ENCODE assay signal across 8 cellular contexts in genomic region chr14:100025111-100025510, GRCh38. TPM values are rescaled to one million over a fixed set of nuclear protein-coding genes. Genes with fewer than 3 reads are reported as not detected.
DNase-seq lines count a peak whose midpoint lies in the region; ATAC-seq and TF ChIP-seq lines count a peak whose summit lies in the region.

No MANE protein-coding gene starts in this region.

- no peaks in the 10 kb centered on the region for H3K27me3 ChIP-seq in esophagus squamous epithelium

- ATAC-seq in GM21367 (IDR thresholded peaks at IDR 0.05; ENCODE audit: unreplicated experiment) (peak; percentile 74), left lobe of liver (peak; percentile 65), GM21619 (IDR thresholded peaks at IDR 0.05; ENCODE audit: unreplicated experiment) (no peak)
- peak; percentile 90 for ATAC-seq in activated naive CD8-positive, alpha-beta T cell treated with anti-CD3 and anti-CD28 coated beads, Interleukin-2, amount 10 ng/mL, durations not matched to agents 7 days and 5 days (ENCODE audit: low read depth)

- DNase-seq in CD1c-positive myeloid dendritic cell (ENCODE audit: extremely low spot score) = peak; percentile 22
- DNase-seq in NCI-H226 = peak; percentile 53
- DNase-seq in activated naive CD8-positive, alpha-beta T cell treated with anti-CD3 and anti-CD28 coated beads, Interleukin-2, amount 10 ng/mL, durations not matched to agents 7 days and 5 days = peak; percentile 41
- DNase-seq in left lobe of liver (ENCODE audit: low spot score) = no peak
- DNase-seq in NCI-H2227 treated with DMSO at 0.1 percent for 48 hours (lab: John Stamatoyannopoulos, UW) = no peak
- no peak for DNase-seq in esophagus squamous epithelium (lab: John Stamatoyannopoulos, UW)

- H3K4me1 ChIP-seq in esophagus squamous epithelium = peaks cover 0 to 32% (median 19%) of the 10 kb centered on the region in 3 donors

- H3K36me3 Mint-ChIP-seq in activated naive CD8-positive, alpha-beta T cell treated with anti-CD3 and anti-CD28 coated beads, Interleukin-2, amount 10 ng/mL, durations not matched to agents 7 days and 5 days = peaks cover 4% of the 10 kb centered on the region

- POLR2A ChIA-PET in activated naive CD8-positive, alpha-beta T cell treated with anti-CD3 and anti-CD28 coated beads, Interleukin-2, amount 10 ng/mL, durations not matched to agents 7 days and 5 days (lab: Charles Lee) = interaction anchor here (1.3 kb wide), 1 partner anchor 8 kb away, joined by 4 read pairs; no protein-coding TSS in a partner anchor

- H3K9me3 ChIP-seq in esophagus squamous epithelium = no peaks in the 10 kb centered on the region

- peak overlapping the region in 2 of 4 donors; percentile 6 to 33 for H3K27ac ChIP-seq in esophagus squamous epithelium

- 23 to 33% methylated on average over 1 of the region's 1 CpG for WGBS in esophagus squamous epithelium, 2 donors

- no peaks in the 10 kb centered on the region for H3K36me3 ChIP-seq in esophagus squamous epithelium

- H3K9me3 Mint-ChIP-seq in activated naive CD8-positive, alpha-beta T cell treated with anti-CD3 and anti-CD28 coated beads, Interleukin-2, amount 10 ng/mL, durations not matched to agents 7 days and 5 days = no peaks in the 10 kb centered on the region

- no peak overlapping the region for H3K4me3 Mint-ChIP-seq in activated naive CD8-positive, alpha-beta T cell treated with anti-CD3 and anti-CD28 coated beads, Interleukin-2, amount 10 ng/mL, durations not matched to agents 7 days and 5 days

- intact Hi-C loops in esophagus squamous epithelium (cut with DNase I) = no loop called here

- TF ChIP-seq POLR2A in esophagus squamous epithelium (IDR thresholded peaks at IDR 0.05) = no peak

- peaks cover 11% of the 10 kb centered on the region for H3K4me1 Mint-ChIP-seq in activated naive CD8-positive, alpha-beta T cell treated with anti-CD3 and anti-CD28 coated beads, Interleukin-2, amount 10 ng/mL, durations not matched to agents 7 days and 5 days

- H3K27me3 Mint-ChIP-seq in activated naive CD8-positive, alpha-beta T cell treated with anti-CD3 and anti-CD28 coated beads, Interleukin-2, amount 10 ng/mL, durations not matched to agents 7 days and 5 days = no peaks in the 10 kb centered on the region

- peak in 2 of 6 experiments; percentile 6 to 29 for TF ChIP-seq CTCF in esophagus squamous epithelium (IDR thresholded peaks at IDR 0.05)

- no peak overlapping the region for H3K27ac Mint-ChIP-seq in activated naive CD8-positive, alpha-beta T cell treated with anti-CD3 and anti-CD28 coated beads, Interleukin-2, amount 10 ng/mL, durations not matched to agents 7 days and 5 days

- no peak overlapping the region for H3K4me3 ChIP-seq in esophagus squamous epithelium

RNA-seq across cellular contexts. Expression of gene EVL, which starts 40.1 kb away (rescaled TPM):
- 1,000 to 10,000 TPM; 1,124 to 1,144 TPM for total RNA-seq in activated naive CD8-positive, alpha-beta T cell treated with anti-CD3 and anti-CD28 coated beads, Interleukin-2, amount 10 ng/mL, durations not matched to agents 7 days and 5 days
- 76.2 TPM for total RNA-seq in left lobe of liver
- total RNA-seq in esophagus squamous epithelium = 10 to 100 TPM; 20.0 to 61.2 (median 25.8) TPM

Comparison
In these comparisons a context has a peak if more than half of its experiments do, and no peak if none do; other contexts are left out.
1. DNase-seq: peak in CD1c-positive myeloid dendritic cell (single experiment), NCI-H226 (single experiment) and activated naive CD8-positive, alpha-beta T cell treated with anti-CD3 and anti-CD28 coated beads, Interleukin-2, amount 10 ng/mL, durations not matched to agents 7 days and 5 days (single experiment); none in left lobe of liver (single experiment), NCI-H2227 treated with DMSO at 0.1 percent for 48 hours (single experiment) and esophagus squamous epithelium (single experiment).
2. RNA of gene EVL, which starts 40.1 kb away (total RNA-seq): 1,124 to 1,144 TPM in activated naive CD8-positive, alpha-beta T cell treated with anti-CD3 and anti-CD28 coated beads, Interleukin-2, amount 10 ng/mL, durations not matched to agents 7 days and 5 days; 76.2 TPM in left lobe of liver (single experiment) and 20.0 to 61.2 TPM in esophagus squamous epithelium; every median in the first group is over 10 times any median in the second.